Comparison of ENCODE assay signal across 8 cellular contexts in genomic region chr16:81752225-81752875, GRCh38. TPM values are rescaled to one million over a fixed set of nuclear protein-coding genes. Genes with fewer than 3 reads are reported as not detected.
DNase-seq lines count a peak whose midpoint lies in the region; ATAC-seq and TF ChIP-seq lines count a peak whose summit lies in the region.

No MANE protein-coding gene starts in this region.

- peak overlapping the region; percentile 72 for H3K4me2 ChIP-seq in OCI-LY7 (ENCODE audit: low read length)

- no peaks in the 10 kb centered on the region for H3K9me2 ChIP-seq in OCI-LY7 (ENCODE audit: insufficient read depth, low read length)

- intact Hi-C loops in OCI-LY7 (cut with micrococcal nuclease; ENCODE audit: unreplicated experiment): loop anchor here (2.0 kb wide), 1 partner anchor 22 kb away; no protein-coding TSS in a partner anchor
- intact Hi-C loops in heart right ventricle (cut with DNase I): no loop called here
- intact Hi-C loops in Calu3 (cut with micrococcal nuclease; ENCODE audit: unreplicated experiment): no loop called here

- H2AFZ ChIP-seq in OCI-LY7 (ENCODE audit: low read length): peak overlapping the region; percentile 46

- H4K20me1 ChIP-seq in OCI-LY7 (ENCODE audit: insufficient read depth, low read length): no peaks in the 10 kb centered on the region

- H3K9me3 ChIP-seq in OCI-LY7 (ENCODE audit: low read length) (no peaks in the 10 kb centered on the region), heart right ventricle (no peaks in the 10 kb centered on the region)

- ATAC-seq in GM19025 (IDR thresholded peaks at IDR 0.05; ENCODE audit: low read depth, unreplicated experiment) (peak; percentile 85), HG02938 (IDR thresholded peaks at IDR 0.05; ENCODE audit: unreplicated experiment) (peak; percentile 95), heart right ventricle (peak; percentile 70 to 90 (median 83))

- no peaks in the 10 kb centered on the region for H3K27me3 Mint-ChIP-seq in Calu3 (ENCODE audit: unreplicated experiment)

- BruUV-seq in OCI-LY7 (replicated peaks; lab: Mats Ljungman, UMichigan) (no TSS peak), Calu3 (replicated peaks; lab: Mats Ljungman, UMichigan) (no TSS peak)

- H3K4me1 ChIP-seq in OCI-LY7 (ENCODE audit: insufficient read depth, low read length, poor library complexity, severe bottlenecking) (peaks cover 63% of the 10 kb centered on the region), heart right ventricle (peaks cover 0 to 56% (median 13%) of the 10 kb centered on the region in 9 donors)

- peak; percentile 89 for DNase-seq in OCI-LY7 (ENCODE audit: low spot score)
- DNase-seq in heart right ventricle: peak; percentile 56 to 64
- DNase-seq in NCI-H82 (lab: John Stamatoyannopoulos, UW): no peak
- DNase-seq in Calu3: no peak
- DNase-seq in amniotic stem cell (lab: John Stamatoyannopoulos, UW): no peak

- H3K36me3 ChIP-seq in OCI-LY7 (ENCODE audit: insufficient read depth, low read length) (peaks cover 20% of the 10 kb centered on the region), heart right ventricle (no peaks in the 10 kb centered on the region)

- H3K4me3 ChIP-seq in OCI-LY7 (ENCODE audit: low read depth, low read length, poor library complexity, severe bottlenecking): peak overlapping the region; percentile 43
- peak overlapping the region in 1 of 10 donors; percentile 3 for H3K4me3 ChIP-seq in heart right ventricle

- H3K36me3 Mint-ChIP-seq in Calu3 (ENCODE audit: insufficient read depth, unreplicated experiment): no peaks in the 10 kb centered on the region

- no peak overlapping the region for H3K27ac Mint-ChIP-seq in Calu3 (ENCODE audit: unreplicated experiment)

- no peaks in the 10 kb centered on the region for H3K27me3 ChIP-seq in heart right ventricle

- CTCF ChIA-PET in OCI-LY7 (lab: Charles Lee; ENCODE audit: unreplicated experiment) (interaction anchor here (0.6 to 1.9 kb wide), 6 partner anchors 18 to 65 kb away, joined by 3 to 4 read pairs (median 3); no protein-coding TSS in a partner anchor), Calu3 (lab: Charles Lee) (interaction anchor here (0.6 to 2.2 kb wide), 6 partner anchors 9 to 533 kb away, joined by 3 to 9 read pairs (median 6); no protein-coding TSS in a partner anchor)

- TF ChIP-seq CTCF in OCI-LY7 (conservative IDR thresholded peaks at IDR 0.05; ENCODE audit: low read length): no peak
- TF ChIP-seq CTCF in heart right ventricle (IDR thresholded peaks at IDR 0.05): no peak
- no peak for TF ChIP-seq CTCF in Calu3 (IDR thresholded peaks at IDR 0.05; ENCODE audit: unreplicated experiment)

- H3K9me3 Mint-ChIP-seq in Calu3 (ENCODE audit: low read depth, unreplicated experiment): no peaks in the 10 kb centered on the region

- peaks cover 46% of the 10 kb centered on the region; the same call in 1 of the 2 replicates for H3K79me2 ChIP-seq in OCI-LY7 (ENCODE audit: insufficient read depth, low read depth, low read length)

- POLR2A ChIA-PET in OCI-LY7 (lab: Charles Lee): interaction anchor here (0.6 to 4.5 kb wide), 23 partner anchors 8 to 434 kb away, joined by 3 to 37 read pairs (median 4); partner anchors contain the start of gene PLCG2

- WGBS in heart right ventricle, 2 donors: 44 to 59% methylated on average over 13 of the region's 13 CpGs

- H3K27ac ChIP-seq in OCI-LY7 (ENCODE audit: low read depth, low read length, poor library complexity, severe bottlenecking) (peak overlapping the region; percentile 66), heart right ventricle (peak overlapping the region in 9 of 10 donors; percentile 27 to 88 (median 72)), temporal lobe (ENCODE audit: low read depth, low read length) (peak overlapping the region; percentile 41)

- no peak overlapping the region for H3K4me3 Mint-ChIP-seq in Calu3 (ENCODE audit: low read depth, unreplicated experiment)

- H3K4me1 Mint-ChIP-seq in Calu3 (ENCODE audit: low read depth, unreplicated experiment): peaks cover under 1% of the 10 kb centered on the region

RNA-seq across cellular contexts. Expression of gene PLCG2, which starts 26.7 kb away (rescaled TPM):
- 196 and 198 TPM in 2 replicates for total RNA-seq in OCI-LY7 (2014; rRNA removed; shearing (Covaris generic))
- 464 and 485 TPM in 2 replicates for total RNA-seq in OCI-LY7 (2022)
- total RNA-seq in heart right ventricle: 10 to 100 TPM in 2 of 10 donors, 1 to 10 TPM in 8; 4.1 to 18.2 (median 6.9) TPM
- 1 to 10 TPM; 2.4 to 5.6 TPM for polyA plus RNA-seq in heart right ventricle
- total RNA-seq in temporal lobe: 2.2 TPM
- total RNA-seq in Calu3 (2022): 3.4 and 13.7 TPM in 2 replicates

Comparison
In these comparisons a context has a peak if more than half of its experiments do, and no peak if none do; other contexts are left out.
1. DNase-seq: peak in OCI-LY7 (single experiment) and heart right ventricle (2 of 2); none in NCI-H82 (single experiment), Calu3 (single experiment) and amniotic stem cell (single experiment).
2. RNA of gene PLCG2, which starts 26.7 kb away (total RNA-seq): 196 to 485 TPM in OCI-LY7; 4.1 to 18.2 TPM in heart right ventricle, 3.4 to 13.7 TPM in Calu3 and 2.2 TPM in temporal lobe (single experiment); every median in the first group is over 10 times any median in the second.
3. Peak in every context shown above with its lines, with median percentiles within 50 percentile points of each other: ATAC-seq and H3K27ac ChIP-seq.